Comparison of ENCODE assay signal across 8 cellular contexts in genomic region chr19:10644351-10645007, GRCh38. TPM values are rescaled to one million over a fixed set of nuclear protein-coding genes. Genes with fewer than 3 reads are reported as not detected.
DNase-seq lines count a peak whose midpoint lies in the region; ATAC-seq and TF ChIP-seq lines count a peak whose summit lies in the region.

No MANE protein-coding gene starts in this region.

- peak; percentile 82 to 85 (median 84) for TF ChIP-seq CTCF in right lobe of liver (IDR thresholded peaks at IDR 0.05)

- no peaks in the 10 kb centered on the region for H3K27me3 ChIP-seq in HAP-1 (ENCODE audit: low read depth)
- H3K27me3 ChIP-seq in right lobe of liver, result no peaks in the 10 kb centered on the region

- no peak overlapping the region for H3K4me3 ChIP-seq in HAP-1
- no peak overlapping the region for H3K4me3 ChIP-seq in right lobe of liver

- no peak for TF ChIP-seq POLR2A in right lobe of liver (IDR thresholded peaks at IDR 0.05)

- H3K4me1 ChIP-seq in HAP-1, result 0 out of 2 replicates have a peak, but pooled peaks cover 2% of the 10 kb centered on the region
- H3K4me1 ChIP-seq in right lobe of liver, result no peaks in the 10 kb centered on the region

- DNase-seq in AML-193 (lab: John Stamatoyannopoulos, UW) (peak; percentile 62 to 68), HAP-1 (ENCODE audit: low spot score in 2 of 2) (peak; percentile 77 to 90), NCI-H774 (lab: John Stamatoyannopoulos, UW) (peak; percentile 41), dermis blood vessel endothelial cell (peak; percentile 87), right lobe of liver (peak; percentile 84 to 85 (median 85))
- peak; percentile 85 to 87 for DNase-seq in activated CD4-positive, alpha-beta T cell treated with anti-CD3 and anti-CD28 coated beads, Interleukin-2, amount 50 U/mL, for 48 hours
- peak; percentile 69 to 82 (median 72) for DNase-seq in stimulated activated CD4-positive, alpha-beta T cell treated with anti-CD3 and anti-CD28 coated beads, TNF-alpha, amount 100 ng/mL, for 24 hours (ENCODE audit: low read depth in 3 of 3)

- ATAC-seq in right lobe of liver (peak; percentile 93 to 95 (median 94)), HG02840 (IDR thresholded peaks at IDR 0.05; ENCODE audit: low FRiP score, unreplicated experiment) (no peak)

- WGBS in right lobe of liver (ENCODE audit: insufficient coverage, low coverage, low lambda C conversion rate, missing lambda C conversion rate), result 27% methylated on average over 6 of the region's 13 CpGs

- intact Hi-C loops in right lobe of liver (cut with DNase I), result loop anchor here in 1 of 2 donors (5.0 kb wide), 1 partner anchor 62 kb away; no protein-coding TSS in a partner anchor

- no peaks in the 10 kb centered on the region for H3K9me3 ChIP-seq in HAP-1
- H3K9me3 ChIP-seq in right lobe of liver, result no peaks in the 10 kb centered on the region

- H3K36me3 ChIP-seq in HAP-1 (replicated peaks) (no peaks in the 10 kb centered on the region), right lobe of liver (peaks cover 0 to 4% (median 0%) of the 10 kb centered on the region in 4 donors)

- in situ Hi-C loops in HAP-1 (cut with MboI; ENCODE audit: low sequenced_read_pairs), result loop anchor here (5.0 kb wide), 1 partner anchor 62 kb away; no protein-coding TSS in a partner anchor

- no peak overlapping the region for H3K27ac ChIP-seq in right lobe of liver

RNA-seq across cellular contexts. Expression of gene ILF3, which starts 9.7 kb away (rescaled TPM):
- 85.8 and 190 TPM in 2 replicates for total RNA-seq in dermis blood vessel endothelial cell
- 10 to 100 TPM; 40.0 to 82.3 (median 54.8) TPM for total RNA-seq in right lobe of liver

RNA-seq across cellular contexts. Expression of gene SLC44A2, which starts 19.1 kb away (rescaled TPM):
- total RNA-seq in dermis blood vessel endothelial cell (67.7 and 132 TPM in 2 replicates), right lobe of liver (10 to 100 TPM; 11.7 to 18.5 (median 15.6) TPM)

RNA-seq across cellular contexts. Expression of gene QTRT1, which starts 56.8 kb away (rescaled TPM):
- total RNA-seq in dermis blood vessel endothelial cell (23.1 and 26.4 TPM in 2 replicates), right lobe of liver (10 to 100 TPM; 19.0 to 30.2 (median 26.8) TPM)

RNA-seq across cellular contexts. Expression of gene AP1M2, which starts 57.4 kb away (rescaled TPM):
- total RNA-seq in dermis blood vessel endothelial cell (0.17 TPM in 1 of 2 replicates, not detected in the other), right lobe of liver (1 to 10 TPM in 2 of 6 experiments, under 1 TPM in 4; 0.35 to 2.5 (median 0.75) TPM)
